In the genomic region with DNA sequence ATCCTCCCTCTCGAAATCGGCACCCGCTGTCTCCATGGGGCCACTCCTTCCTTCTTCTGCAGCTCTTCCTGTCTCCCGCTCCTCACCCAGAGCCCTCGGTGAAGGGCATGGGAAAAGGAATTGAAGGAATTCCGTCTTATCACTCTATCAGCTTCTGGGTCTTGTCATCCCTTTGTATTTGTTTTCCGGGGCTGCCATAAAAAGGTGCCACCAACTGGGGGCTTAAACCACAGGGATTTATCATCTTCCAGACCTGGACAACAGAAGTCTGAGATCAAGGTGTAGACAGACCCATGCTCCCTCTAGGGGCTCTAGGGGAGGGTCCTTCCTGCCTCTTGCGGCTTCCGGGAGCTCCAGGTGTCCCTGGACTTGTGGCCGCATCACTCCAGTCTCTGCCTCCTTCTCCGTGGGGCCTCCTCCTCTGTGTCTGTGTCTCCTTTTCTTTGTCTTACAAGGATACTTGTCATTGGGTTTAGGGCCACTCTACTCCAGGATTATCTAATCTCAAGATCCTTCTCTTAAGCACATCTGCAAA, we compare ENCODE assay signal across 19 cellular contexts. TPM values are rescaled to one million over a fixed set of nuclear protein-coding genes. Genes with fewer than 3 reads are reported as not detected.
DNase-seq lines count a peak whose midpoint lies in the region; ATAC-seq and TF ChIP-seq lines count a peak whose summit lies in the region.
"Had no signal": no experiment of that assay in that cellular context is flagged by ENCODE, and none has a peak within 500 bp of the region (broad histone marks: within the 10 kb centered on the region; RNA-seq: fewer than 3 reads in every experiment).

No MANE protein-coding gene starts in this region.

- no peak for ATAC-seq in activated naive CD4-positive, alpha-beta T cell treated with anti-CD3 and anti-CD28 coated beads, Interleukin-2, amount 50 U/mL, for 72 hours
- no peak for ATAC-seq in effector memory CD8-positive, alpha-beta T cell (replicated peaks)
- ATAC-seq in stimulated activated effector memory CD8-positive, alpha-beta T cell treated with anti-CD3 and anti-CD28 coated beads, Interleukin-12 subunit alpha, Interleukin-12 subunit beta, amount 100 ng/mL, for 72 hours = no peak
- ATAC-seq in psoas muscle = no peak
- ATAC-seq: Panc1 had no signal

- no peak overlapping the region for H3K4me3 ChIP-seq in psoas muscle
- H3K4me3 ChIP-seq: right atrium auricular region, SK-N-MC, upper lobe of left lung had no signal

- H3K27ac Mint-ChIP-seq in activated naive CD4-positive, alpha-beta T cell treated with anti-CD3 and anti-CD28 coated beads, Interleukin-2, amount 10 ng/mL, durations not matched to agents 7 days and 5 days = peak overlapping the region; percentile 25
- peak overlapping the region in 1 of 2 donors; percentile 46 for H3K27ac Mint-ChIP-seq in activated naive CD4-positive, alpha-beta T cell treated with anti-CD3 and anti-CD28 coated beads, Interleukin-2, amount 50 U/mL, for 72 hours
- H3K27ac Mint-ChIP-seq in HFFc6 = peak overlapping the region; percentile 65
- peak overlapping the region; percentile 18 to 92 for H3K27ac Mint-ChIP-seq in effector memory CD8-positive, alpha-beta T cell
- peak overlapping the region; percentile 74 for H3K27ac Mint-ChIP-seq in stimulated activated effector memory CD8-positive, alpha-beta T cell treated with anti-CD3 and anti-CD28 coated beads, Interleukin-12 subunit alpha, Interleukin-12 subunit beta, amount 100 ng/mL, for 72 hours

- CTCF ChIA-PET in activated naive CD4-positive, alpha-beta T cell treated with anti-CD3 and anti-CD28 coated beads, Interleukin-2, amount 10 ng/mL, durations not matched to agents 7 days and 5 days (lab: Charles Lee) = no interaction called here

- H3K4me1 ChIP-seq in psoas muscle = peaks cover 9% of the 10 kb centered on the region

- H3K27ac ChIP-seq in psoas muscle = no peak overlapping the region
- H3K27ac ChIP-seq: right atrium auricular region, SK-N-MC, upper lobe of left lung had no signal

- peaks cover 59% of the 10 kb centered on the region for H3K36me3 Mint-ChIP-seq in activated naive CD4-positive, alpha-beta T cell treated with anti-CD3 and anti-CD28 coated beads, Interleukin-2, amount 10 ng/mL, durations not matched to agents 7 days and 5 days
- H3K36me3 Mint-ChIP-seq in activated naive CD4-positive, alpha-beta T cell treated with anti-CD3 and anti-CD28 coated beads, Interleukin-2, amount 50 U/mL, for 72 hours = peaks cover 26 to 46% of the 10 kb centered on the region in 2 donors
- H3K36me3 Mint-ChIP-seq in HFFc6 (ENCODE audit: low read depth) = peaks cover 28% of the 10 kb centered on the region
- peaks cover 67% of the 10 kb centered on the region for H3K36me3 Mint-ChIP-seq in effector memory CD8-positive, alpha-beta T cell (ENCODE audit: insufficient read depth)
- H3K36me3 Mint-ChIP-seq in stimulated activated effector memory CD8-positive, alpha-beta T cell treated with anti-CD3 and anti-CD28 coated beads, Interleukin-12 subunit alpha, Interleukin-12 subunit beta, amount 100 ng/mL, for 72 hours = peaks cover 74% of the 10 kb centered on the region

- TF ChIP-seq CTCF in HFFc6 (IDR thresholded peaks at IDR 0.05) = no peak
- TF ChIP-seq CTCF in psoas muscle (IDR thresholded peaks at IDR 0.05) = no peak

- H3K27me3 ChIP-seq in psoas muscle (ENCODE audit: insufficient read depth in 3 of 3, low read length in 2 of 3) = no peaks in the 10 kb centered on the region
- H3K27me3 ChIP-seq: right atrium auricular region, upper lobe of left lung had no signal

- H3K27me3 Mint-ChIP-seq in activated naive CD4-positive, alpha-beta T cell treated with anti-CD3 and anti-CD28 coated beads, Interleukin-2, amount 10 ng/mL, durations not matched to agents 7 days and 5 days = no peaks in the 10 kb centered on the region
- peaks cover 5% of the 10 kb centered on the region; the same call in 1 of the 2 replicates for H3K27me3 Mint-ChIP-seq in HFFc6 (ENCODE audit: insufficient read depth)
- no peaks in the 10 kb centered on the region for H3K27me3 Mint-ChIP-seq in effector memory CD8-positive, alpha-beta T cell

- H3K36me3 ChIP-seq in psoas muscle (ENCODE audit: insufficient read depth in 1 of 2, low read depth in 1 of 2) = peaks cover 12 to 70% of the 10 kb centered on the region in 2 donors

- peaks cover 61% of the 10 kb centered on the region for H3K4me1 Mint-ChIP-seq in activated naive CD4-positive, alpha-beta T cell treated with anti-CD3 and anti-CD28 coated beads, Interleukin-2, amount 10 ng/mL, durations not matched to agents 7 days and 5 days
- peaks cover 7% of the 10 kb centered on the region for H3K4me1 Mint-ChIP-seq in HFFc6 (ENCODE audit: low read depth)
- H3K4me1 Mint-ChIP-seq in effector memory CD8-positive, alpha-beta T cell (ENCODE audit: low read depth in 2 of 2) = peaks cover 19 to 59% of the 10 kb centered on the region in 2 donors
- H3K4me1 Mint-ChIP-seq in stimulated activated effector memory CD8-positive, alpha-beta T cell treated with anti-CD3 and anti-CD28 coated beads, Interleukin-12 subunit alpha, Interleukin-12 subunit beta, amount 100 ng/mL, for 72 hours = peaks cover 68% of the 10 kb centered on the region

- no peaks in the 10 kb centered on the region for H3K9me3 ChIP-seq in psoas muscle
- H3K9me3 ChIP-seq: right atrium auricular region, upper lobe of left lung had no signal

- H3K9me3 Mint-ChIP-seq in activated naive CD4-positive, alpha-beta T cell treated with anti-CD3 and anti-CD28 coated beads, Interleukin-2, amount 10 ng/mL, durations not matched to agents 7 days and 5 days = no peaks in the 10 kb centered on the region
- H3K9me3 Mint-ChIP-seq in activated naive CD4-positive, alpha-beta T cell treated with anti-CD3 and anti-CD28 coated beads, Interleukin-2, amount 50 U/mL, for 72 hours = no peaks in the 10 kb centered on the region
- H3K9me3 Mint-ChIP-seq in HFFc6 = no peaks in the 10 kb centered on the region
- no peaks in the 10 kb centered on the region for H3K9me3 Mint-ChIP-seq in effector memory CD8-positive, alpha-beta T cell
- H3K9me3 Mint-ChIP-seq in stimulated activated effector memory CD8-positive, alpha-beta T cell treated with anti-CD3 and anti-CD28 coated beads, Interleukin-12 subunit alpha, Interleukin-12 subunit beta, amount 100 ng/mL, for 72 hours = no peaks in the 10 kb centered on the region

- DNase-seq in activated naive CD4-positive, alpha-beta T cell treated with anti-CD3 and anti-CD28 coated beads, Interleukin-2, amount 10 ng/mL, durations not matched to agents 7 days and 5 days = no peak
- DNase-seq in activated naive CD4-positive, alpha-beta T cell treated with anti-CD3 and anti-CD28 coated beads, Interleukin-2, amount 50 U/mL, for 72 hours (ENCODE audit: low spot score in 2 of 2) = no peak
- DNase-seq in HFFc6 (no peak), NCI-H2107 treated with DMSO at 0.1 percent for 48 hours (lab: John Stamatoyannopoulos, UW; ENCODE audit: unreplicated experiment) (no peak), psoas muscle (no peak), cerebellar cortex (ENCODE audit: low spot score) (no peak)
- DNase-seq in effector memory CD8-positive, alpha-beta T cell = no peak
- DNase-seq in stimulated activated effector memory CD8-positive, alpha-beta T cell treated with anti-CD3 and anti-CD28 coated beads, Interleukin-12 subunit alpha, Interleukin-12 subunit beta, amount 100 ng/mL, for 72 hours (ENCODE audit: low spot score in 2 of 2) = no peak
- DNase-seq: EL; NCI-H146; NCI-H226; occipital lobe; stimulated activated naive CD4-positive, alpha-beta T cell; upper lobe of left lung had no signal

- intact Hi-C loops in psoas muscle (cut with DNase I) = no loop called here

- no peak overlapping the region for H3K4me3 Mint-ChIP-seq in activated naive CD4-positive, alpha-beta T cell treated with anti-CD3 and anti-CD28 coated beads, Interleukin-2, amount 10 ng/mL, durations not matched to agents 7 days and 5 days
- no peak overlapping the region for H3K4me3 Mint-ChIP-seq in HFFc6
- H3K4me3 Mint-ChIP-seq in effector memory CD8-positive, alpha-beta T cell = peak overlapping the region; percentile 14 to 28
- no peak overlapping the region for H3K4me3 Mint-ChIP-seq in stimulated activated effector memory CD8-positive, alpha-beta T cell treated with anti-CD3 and anti-CD28 coated beads, Interleukin-12 subunit alpha, Interleukin-12 subunit beta, amount 100 ng/mL, for 72 hours

- WGBS in psoas muscle, 3 donors = 88 to 92% (median 91%) methylated on average over 11 of the region's 11 CpGs

RNA-seq across cellular contexts. Expression of a gene that starts 24.0 kb away (rescaled TPM):
- total RNA-seq in activated naive CD4-positive, alpha-beta T cell treated with anti-CD3 and anti-CD28 coated beads, Interleukin-2, amount 50 U/mL, for 72 hours = 100 to 1,000 TPM in 1 of 2 donors, 10 to 100 TPM in 1; 64.1 to 158 TPM
- 100 to 1,000 TPM; 526 to 610 (median 584) TPM for total RNA-seq in HFFc6 (2021; fragmentation: NEBNext Ultra II Directional; extraction: Animal tissue kit (Norgen Biotek cat#: 25700))
- total RNA-seq in psoas muscle = 100 to 1,000 TPM; 122 to 128 (median 126) TPM
- 100 to 1,000 TPM; 118 to 239 (median 196) TPM for polyA plus RNA-seq in psoas muscle

RNA-seq across cellular contexts. Expression of a gene that starts 36.7 kb away (rescaled TPM):
- under 1 TPM in 1 of 2 donors, not detected in 1; 0.51 TPM for total RNA-seq in activated naive CD4-positive, alpha-beta T cell treated with anti-CD3 and anti-CD28 coated beads, Interleukin-2, amount 50 U/mL, for 72 hours
- total RNA-seq in HFFc6 (2021; fragmentation: NEBNext Ultra II Directional; extraction: Animal tissue kit (Norgen Biotek cat#: 25700)) = under 1 TPM in 5 of 6 experiments, not detected in 1; 0.07 to 0.48 (median 0.31) TPM
- total RNA-seq in psoas muscle = 1 to 10 TPM in 1 of 4 donors, under 1 TPM in 3; 0.29 to 3.5 (median 0.66) TPM
- under 1 TPM; 0.46 to 0.87 (median 0.52) TPM for polyA plus RNA-seq in psoas muscle
- total RNA-seq: frontal cortex, MCF 10A, occipital lobe had no signal

Comparison
In these comparisons a context has a peak if more than half of its experiments do, and no peak if none do; other contexts are left out.
1. H3K4me3 Mint-ChIP-seq: peak in effector memory CD8-positive, alpha-beta T cell (2 of 2); none in activated naive CD4-positive, alpha-beta T cell treated with anti-CD3 and anti-CD28 coated beads, Interleukin-2, amount 10 ng/mL, durations not matched to agents 7 days and 5 days (single experiment), HFFc6 (single experiment) and stimulated activated effector memory CD8-positive, alpha-beta T cell treated with anti-CD3 and anti-CD28 coated beads, Interleukin-12 subunit alpha, Interleukin-12 subunit beta, amount 100 ng/mL, for 72 hours (single experiment).